2 cellular contexts compared by ENCODE assay signal in genomic region chr2:172110422-172110811, GRCh38. TPM values are rescaled to one million over a fixed set of nuclear protein-coding genes. Genes with fewer than 3 reads are reported as not detected.
"Had no signal": no experiment of that assay in that cellular context is flagged by ENCODE, and none has a peak within 500 bp of the region (broad histone marks: within the 10 kb centered on the region; RNA-seq: fewer than 3 reads in every experiment).

No MANE protein-coding gene starts in this region.

RNA-seq across cellular contexts. Expression of gene DLX2, which starts 7.7 kb away (rescaled TPM):
- total RNA-seq: HT-29, Right ventricle myocardium superior had no signal

RNA-seq across cellular contexts. Expression of gene DLX1, which starts 25.1 kb away (rescaled TPM):
- total RNA-seq: Right ventricle myocardium superior had no signal
